In genomic region chr1:157369808-157370521, GRCh38 we compare ENCODE assay signal across 8 cellular contexts.
DNase-seq lines count a peak whose midpoint lies in the region; ATAC-seq and TF ChIP-seq lines count a peak whose summit lies in the region.

No MANE protein-coding gene starts in this region.

- H3K36me3 ChIP-seq in lower lobe of right lung, result no peaks in the 10 kb centered on the region
- H3K36me3 ChIP-seq in thoracic aorta, result no peaks in the 10 kb centered on the region

- peaks cover 3% of the 10 kb centered on the region for H3K4me1 Mint-ChIP-seq in T-helper 17 cell

- H3K9me3 ChIP-seq in T-helper 17 cell (ENCODE audit: control insufficient read depth, low read length, poor library complexity, severe bottlenecking) (no peaks in the 10 kb centered on the region), lower lobe of right lung (no peaks in the 10 kb centered on the region), thoracic aorta (no peaks in the 10 kb centered on the region)

- peak; percentile 51 for DNase-seq in A172 (ENCODE audit: low spot score)
- peak; percentile 60 for DNase-seq in EL
- DNase-seq in M059J (ENCODE audit: low read depth), result peak; percentile 48
- peak in 1 of 3 donors; percentile 18 for DNase-seq in T-helper 17 cell
- DNase-seq in dorsolateral prefrontal cortex, result peak in 2 of 10 donors; percentile 14 to 42
- DNase-seq in lower lobe of right lung, result no peak
- no peak for DNase-seq in thoracic aorta (ENCODE audit: low spot score)

- TF ChIP-seq CTCF in dorsolateral prefrontal cortex (IDR thresholded peaks at IDR 0.05 in 54 of 56, conservative IDR thresholded peaks at IDR 0.05 in 2 of 56; ENCODE audit: low read depth in 1 of 56, partially characterized antibody in 56 of 56), result peak; percentile 78 to 98 (median 92)
- TF ChIP-seq CTCF in lower lobe of right lung (IDR thresholded peaks at IDR 0.05), result peak; percentile 92
- TF ChIP-seq CTCF in thoracic aorta (IDR thresholded peaks at IDR 0.05), result peak; percentile 81

- peaks cover 54% of the 10 kb centered on the region for H3K27me3 Mint-ChIP-seq in T-helper 17 cell

- H3K4me3 Mint-ChIP-seq in T-helper 17 cell, result no peak overlapping the region

- H3K36me3 Mint-ChIP-seq in T-helper 17 cell (ENCODE audit: low read depth), result no peaks in the 10 kb centered on the region

- H3K27me3 ChIP-seq in dorsolateral prefrontal cortex (peaks cover 0 to 3% (median 0%) of the 10 kb centered on the region in 45 donors), lower lobe of right lung (ENCODE audit: low read depth) (no peaks in the 10 kb centered on the region), thoracic aorta (replicated peaks; ENCODE audit: insufficient read depth) (no peaks in the 10 kb centered on the region)

- no peak overlapping the region for H3K27ac Mint-ChIP-seq in T-helper 17 cell

- H3K27ac ChIP-seq in dorsolateral prefrontal cortex (no peak overlapping the region), lower lobe of right lung (no peak overlapping the region), thoracic aorta (no peak overlapping the region)

- H3K4me1 ChIP-seq in lower lobe of right lung (no peaks in the 10 kb centered on the region), thoracic aorta (ENCODE audit: control insufficient read depth in 1 of 2, low read depth in 2 of 2) (no peaks in the 10 kb centered on the region)

- ATAC-seq in T-helper 17 cell, result peak; percentile 66
- ATAC-seq in lower lobe of right lung, result peak; percentile 81 to 88
- no peak for ATAC-seq in thoracic aorta (ENCODE audit: insufficient number of reproducible peaks, low FRiP score, low read depth)
- ATAC-seq in GM21390 (IDR thresholded peaks at IDR 0.05; ENCODE audit: unreplicated experiment), result no peak

- intact Hi-C loops in dorsolateral prefrontal cortex (cut with DNase I) (no loop called here), lower lobe of right lung (cut with DNase I) (no loop called here)

- no peak overlapping the region for H3K4me3 ChIP-seq in dorsolateral prefrontal cortex
- no peak overlapping the region for H3K4me3 ChIP-seq in lower lobe of right lung
- no peak overlapping the region for H3K4me3 ChIP-seq in thoracic aorta

Comparison
In these comparisons a context has a peak if more than half of its experiments do, and no peak if none do; other contexts are left out.
1. DNase-seq: peak in A172 (single experiment), EL (single experiment) and M059J (single experiment); none in lower lobe of right lung (single experiment) and thoracic aorta (single experiment).
2. ATAC-seq: peak in T-helper 17 cell (single experiment) and lower lobe of right lung (2 of 2); none in thoracic aorta (single experiment) and GM21390 (single experiment).
3. Peak in every context shown above with its lines, with median percentiles within 50 percentile points of each other: CTCF ChIP-seq.